Comparison of ENCODE assay signal across 10 cellular contexts in genomic region chr2:162118166-162119031, GRCh38. TPM values are rescaled to one million over a fixed set of nuclear protein-coding genes. Genes with fewer than 3 reads are reported as not detected.
DNase-seq lines count a peak whose midpoint lies in the region; ATAC-seq and TF ChIP-seq lines count a peak whose summit lies in the region.
"Had no signal": no experiment of that assay in that cellular context is flagged by ENCODE, and none has a peak within 500 bp of the region (broad histone marks: within the 10 kb centered on the region; RNA-seq: fewer than 3 reads in every experiment).

No MANE protein-coding gene starts in this region.

- no peak for TF ChIP-seq CTCF in RWPE1 (conservative IDR thresholded peaks at IDR 0.05; ENCODE audit: low read depth)

- ATAC-seq in GM18517 (IDR thresholded peaks at IDR 0.05; ENCODE audit: unreplicated experiment) (no peak), GM18511 (IDR thresholded peaks at IDR 0.05; ENCODE audit: unreplicated experiment) (no peak)

- POLR2A ChIA-PET in RWPE1 (lab: Yijun Ruan, JAX; ENCODE audit: low non-redundant PET): no interaction called here

- peak overlapping the region; percentile 77 for H3K27ac ChIP-seq in RWPE1

- CTCF ChIA-PET in RWPE1 (lab: Yijun Ruan, JAX): no interaction called here

- DNase-seq in ELR (ENCODE audit: low read depth) (peak; percentile 83), RWPE1 (ENCODE audit: low spot score) (peak; percentile 86), fibroblast of peridontal ligament (ENCODE audit: extremely low read depth) (peak; percentile 80), renal cortical epithelial cell (ENCODE audit: low read depth) (peak; percentile 95), GM19238 (ENCODE audit: insufficient read length, low spot score) (no peak), NCI-H2171 treated with DMSO at 0.1 percent for 48 hours (lab: John Stamatoyannopoulos, UW) (no peak)
- DNase-seq: NCI-H2029, SW 1271 had no signal

RNA-seq across cellular contexts. Expression of gene GCG, which starts 33.6 kb away (rescaled TPM):
- total RNA-seq in renal cortical epithelial cell: not detected in 2 replicates

RNA-seq across cellular contexts. Expression of gene DPP4, which starts 44.4 kb away (rescaled TPM):
- total RNA-seq in renal cortical epithelial cell: 65.7 and 374 TPM in 2 replicates

Comparison
In these comparisons a context has a peak if more than half of its experiments do, and no peak if none do; other contexts are left out.
1. DNase-seq: peak in ELR (single experiment), RWPE1 (single experiment), fibroblast of peridontal ligament (single experiment) and renal cortical epithelial cell (single experiment); none in GM19238 (single experiment) and NCI-H2171 treated with DMSO at 0.1 percent for 48 hours (single experiment).